24 cellular contexts compared by ENCODE assay signal in the genomic region with DNA sequence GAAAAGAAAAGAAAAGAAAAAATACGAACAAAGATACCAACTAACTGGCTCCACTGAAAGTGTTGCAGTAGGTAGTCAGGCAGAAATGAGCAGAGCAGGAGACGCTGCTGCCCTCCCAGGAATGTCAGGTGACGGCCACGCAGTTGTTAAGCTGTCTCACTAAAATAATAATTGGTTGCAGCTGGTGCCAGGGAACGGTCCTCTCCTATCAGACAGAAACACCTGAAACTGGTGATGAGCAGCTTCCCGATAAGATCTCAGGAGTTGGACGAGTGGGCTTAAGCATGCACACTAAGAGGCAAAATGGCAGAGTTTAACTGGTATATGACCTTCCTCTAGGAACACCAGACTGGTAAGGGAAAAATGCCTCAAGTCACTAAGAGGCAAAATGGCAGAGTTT.
"Had no signal": no experiment of that assay in that cellular context is flagged by ENCODE, and none has a peak within 500 bp of the region (broad histone marks: within the 10 kb centered on the region; RNA-seq: fewer than 3 reads in every experiment).

No MANE protein-coding gene starts in this region.

- H3K4me1 ChIP-seq: left lung, right atrium auricular region, right lobe of liver, stomach, tibial artery, upper lobe of right lung had no signal

- H3K4me3 Mint-ChIP-seq: naive B cell; natural killer cell; stimulated activated naive B cell treated with anti-CD40 and anti-IgM and Interleukin-4, amounts not matched to agents 10 μg/mL and 1 μg/mL and 100 μg/mL, for 72 hours had no signal

- H3K4me1 Mint-ChIP-seq: naive B cell; natural killer cell; stimulated activated naive B cell treated with anti-CD40 and anti-IgM and Interleukin-4, amounts not matched to agents 10 μg/mL and 1 μg/mL and 100 μg/mL, for 72 hours had no signal

- H3K27me3 Mint-ChIP-seq: stimulated activated naive B cell treated with anti-CD40 and anti-IgM and Interleukin-4, amounts not matched to agents 10 μg/mL and 1 μg/mL and 100 μg/mL, for 72 hours had no signal

- H3K9me3 Mint-ChIP-seq: naive B cell; natural killer cell; stimulated activated naive B cell treated with anti-CD40 and anti-IgM and Interleukin-4, amounts not matched to agents 10 μg/mL and 1 μg/mL and 100 μg/mL, for 72 hours had no signal

- FAIRE-seq: keratinocyte had no signal

- ATAC-seq: left cardiac atrium; left lung; lower lobe of right lung; natural killer cell; right lobe of liver; stimulated activated naive B cell treated with anti-CD40 and anti-IgM and Interleukin-4, amounts not matched to agents 10 μg/mL and 1 μg/mL and 100 μg/mL, for 72 hours; stimulated activated naive CD8-positive, alpha-beta T cell treated with anti-CD3 and anti-CD28 coated beads, Interleukin-15, Interleukin-2, amounts not matched to agents 100 U/mL and 50 U/mL, for 24 hours; upper lobe of right lung had no signal

- H3K9me3 ChIP-seq: left lung, lower lobe of right lung, ovary, right atrium auricular region, right lobe of liver, stomach, thoracic aorta, tibial artery, upper lobe of right lung had no signal

- H3K27ac ChIP-seq: left lung, lower lobe of right lung, ovary, right atrium auricular region, right lobe of liver, stomach, thoracic aorta, tibial artery, upper lobe of right lung had no signal

- H3K36me3 ChIP-seq: left lung, lower lobe of right lung, ovary, right atrium auricular region, right lobe of liver, stomach, thoracic aorta, tibial artery, upper lobe of right lung had no signal

- H3K36me3 Mint-ChIP-seq: naive B cell; natural killer cell; stimulated activated naive B cell treated with anti-CD40 and anti-IgM and Interleukin-4, amounts not matched to agents 10 μg/mL and 1 μg/mL and 100 μg/mL, for 72 hours had no signal

- H3K27me3 ChIP-seq: left lung, ovary, right atrium auricular region, right lobe of liver, stomach, tibial artery, upper lobe of right lung had no signal

- H3K27ac Mint-ChIP-seq: naive B cell; natural killer cell; progenitor cell of endocrine pancreas; stimulated activated naive B cell treated with anti-CD40 and anti-IgM and Interleukin-4, amounts not matched to agents 10 μg/mL and 1 μg/mL and 100 μg/mL, for 72 hours had no signal

- DNase-seq: hippocampal formation; kidney glomerular epithelial cell; left cardiac atrium; left lung; lower lobe of right lung; mammary epithelial cell; mesenchymal stem cell; naive B cell; natural killer cell; ovary; right lobe of liver; stimulated activated CD4-positive, alpha-beta T cell treated with anti-CD3 and anti-CD28 coated beads, Interleukin-1b, Interleukin-23, amount 100 ng/mL, for 48 hours; stimulated activated CD4-positive, alpha-beta T cell treated with anti-CD3 and anti-CD28 coated beads, Interleukin-2, amount 100 ng/mL, for 48 hours; stimulated activated naive B cell treated with anti-CD40 and anti-IgM and Interleukin-4, amounts not matched to agents 10 μg/mL and 1 μg/mL and 100 μg/mL, for 72 hours; stimulated activated naive CD8-positive, alpha-beta T cell treated with anti-CD3 and anti-CD28 coated beads, Interleukin-15, Interleukin-2, amounts not matched to agents 100 U/mL and 50 U/mL, for 24 hours; stomach; tibial artery; trophoblast cell; upper lobe of right lung had no signal

- H3K4me2 ChIP-seq: smooth muscle cell had no signal

- H3K4me3 ChIP-seq: left lung, lower lobe of right lung, ovary, right atrium auricular region, right lobe of liver, smooth muscle cell, stomach, thoracic aorta, tibial artery, upper lobe of right lung had no signal
